In genomic region chrX:150199803-150200202, GRCh38 we compare ENCODE assay signal across 18 cellular contexts.
A peak's percentile ranks its signal among the peaks of the same experiment; 100 is the strongest.
DNase-seq lines count a peak whose midpoint lies in the region; ATAC-seq and TF ChIP-seq lines count a peak whose summit lies in the region.
"Had no signal": no experiment of that assay in that cellular context is flagged by ENCODE, and none has a peak within 500 bp of the region (broad histone marks: within the 10 kb centered on the region; RNA-seq: fewer than 3 reads in every experiment).

No MANE protein-coding gene starts in this region.

- H3K4me1 ChIP-seq in BLaER1 (peaks cover 34% of the 10 kb centered on the region), PC-3 (ENCODE audit: insufficient read depth, low read length) (peaks cover 37% of the 10 kb centered on the region), left ventricle myocardium inferior (no peaks in the 10 kb centered on the region)
- no peaks in the 10 kb centered on the region for H3K4me1 ChIP-seq in CD8-positive, alpha-beta T cell (ENCODE audit: insufficient read depth, low read length)
- H3K4me1 ChIP-seq: HAP-1 had no signal

- H3K9me2 ChIP-seq in PC-3 (replicated peaks; ENCODE audit: low read length) = no peaks in the 10 kb centered on the region

- H3K9me3 ChIP-seq in BLaER1 (no peaks in the 10 kb centered on the region), PC-3 (ENCODE audit: low read length) (no peaks in the 10 kb centered on the region), left ventricle myocardium inferior (replicated peaks) (no peaks in the 10 kb centered on the region)
- H3K9me3 ChIP-seq in CD8-positive, alpha-beta T cell (ENCODE audit: low read length) = no peaks in the 10 kb centered on the region
- H3K9me3 ChIP-seq: HAP-1 had no signal

- CTCF ChIA-PET in PC-3 (lab: Charles Lee) = no interaction called here
- CTCF ChIA-PET in CD8-positive, alpha-beta T cell (lab: Charles Lee) = no interaction called here

- no peaks in the 10 kb centered on the region for H3F3A ChIP-seq in PC-3 (ENCODE audit: low read length, unreplicated experiment)

- no peak overlapping the region for H3K4me3 Mint-ChIP-seq in CD8-positive, alpha-beta T cell
- H3K4me3 Mint-ChIP-seq: T-helper 2 cell treated with Interferon-gamma antibody and Interleukin-4, amounts not matched to agents 5 μg/mL and 100 μg/mL, for 36 hours had no signal

- H3K36me3 ChIP-seq in BLaER1 (no peaks in the 10 kb centered on the region), PC-3 (ENCODE audit: low read depth, low read length) (no peaks in the 10 kb centered on the region), left ventricle myocardium inferior (no peaks in the 10 kb centered on the region)
- no peaks in the 10 kb centered on the region for H3K36me3 ChIP-seq in CD8-positive, alpha-beta T cell (ENCODE audit: insufficient read depth, low read length)
- H3K36me3 ChIP-seq: HAP-1 had no signal

- no peak overlapping the region for H3K27ac Mint-ChIP-seq in CD8-positive, alpha-beta T cell
- H3K27ac Mint-ChIP-seq: T-helper 2 cell treated with Interferon-gamma antibody and Interleukin-4, amounts not matched to agents 5 μg/mL and 100 μg/mL, for 36 hours had no signal

- H3K79me2 ChIP-seq in PC-3 (ENCODE audit: low read length) = no peaks in the 10 kb centered on the region

- H3K27ac ChIP-seq in BLaER1 (peak overlapping the region; percentile 35; the same call in 1 of the 2 replicates), PC-3 (ENCODE audit: low read length) (peak overlapping the region; percentile 87), left ventricle myocardium inferior (replicated peaks) (no peak overlapping the region)
- no peak overlapping the region for H3K27ac ChIP-seq in CD8-positive, alpha-beta T cell (ENCODE audit: low read depth, low read length)

- H3K4me1 Mint-ChIP-seq in CD8-positive, alpha-beta T cell (ENCODE audit: low read depth) = no peaks in the 10 kb centered on the region

- POLR2A ChIA-PET in PC-3 (lab: Charles Lee; ENCODE audit: unreplicated experiment) = no interaction called here
- POLR2A ChIA-PET in CD8-positive, alpha-beta T cell (lab: Charles Lee) = no interaction called here

- H3K4me3 ChIP-seq in BLaER1 (no peak overlapping the region), PC-3 (ENCODE audit: low read length) (no peak overlapping the region), left ventricle myocardium inferior (no peak overlapping the region)
- no peak overlapping the region for H3K4me3 ChIP-seq in CD8-positive, alpha-beta T cell (ENCODE audit: low read depth, low read length)
- H3K4me3 ChIP-seq: HAP-1 had no signal

- H3K36me3 Mint-ChIP-seq in CD8-positive, alpha-beta T cell = no peaks in the 10 kb centered on the region

- in situ Hi-C loops in GM13976 (cut with MboI; ENCODE audit: low sequenced_read_pairs, unreplicated experiment) = no loop called here

- H3K27me3 Mint-ChIP-seq in CD8-positive, alpha-beta T cell (ENCODE audit: low read depth) = no peaks in the 10 kb centered on the region

- peak; percentile 25 for DNase-seq in A172 (ENCODE audit: low spot score)
- peak; percentile 19 for DNase-seq in PC-3
- DNase-seq in glomerular visceral epithelial cell (ENCODE audit: extremely low spot score) = peak; percentile 15
- no peak for DNase-seq in GM13976 (ENCODE audit: low spot score)
- no peak for DNase-seq in left ventricle myocardium inferior
- DNase-seq in hippocampal formation (lab: John Stamatoyannopoulos, UW) = no peak
- DNase-seq in CD8-positive, alpha-beta T cell = no peak
- DNase-seq: DMS153, KBM-7, NCI-H1417 treated with DMSO at 0.1 percent for 48 hours, NCI-H2029 treated with DMSO at 0.1 percent for 48 hours, NCI-H2227 treated with DMSO at 0.1 percent for 48 hours, NCI-H526, SIG-M5, SW 1271 had no signal

- ATAC-seq in PC-3 = no peak
- no peak for ATAC-seq in CD8-positive, alpha-beta T cell

- H4K20me1 ChIP-seq in BLaER1 (no peaks in the 10 kb centered on the region), PC-3 (ENCODE audit: low read length) (no peaks in the 10 kb centered on the region)

- no peaks in the 10 kb centered on the region for H3K27me3 ChIP-seq in BLaER1
- no peaks in the 10 kb centered on the region for H3K27me3 ChIP-seq in PC-3 (ENCODE audit: low read length)
- no peaks in the 10 kb centered on the region for H3K27me3 ChIP-seq in left ventricle myocardium inferior (ENCODE audit: low read depth)
- H3K27me3 ChIP-seq in CD8-positive, alpha-beta T cell (ENCODE audit: insufficient read depth, low read length) = no peaks in the 10 kb centered on the region

- H3K9ac ChIP-seq in BLaER1 (no peak overlapping the region), PC-3 (ENCODE audit: low read length) (peak overlapping the region; percentile 64; the same call in 1 of the 2 replicates)

- H3K4me2 ChIP-seq in BLaER1 (peak overlapping the region; percentile 57), PC-3 (ENCODE audit: low read length) (no peak overlapping the region; the same call in 1 of the 2 replicates)

- no peak overlapping the region for H2AFZ ChIP-seq in PC-3 (ENCODE audit: low read length)

- intact Hi-C loops in PC-3 (cut with micrococcal nuclease) (loop anchor here (2.0 to 5.0 kb wide), 6 partner anchors 15 to 238 kb away; partner anchors contain the start of gene MAMLD1), left ventricle myocardium inferior (cut with micrococcal nuclease) (no loop called here)
- intact Hi-C loops in CD8-positive, alpha-beta T cell (cut with DNase I, micrococcal nuclease) = no loop called here

- no TSS peak for BruUV-seq in PC-3 (replicated peaks; lab: Mats Ljungman, UMichigan)

- H3K9me3 Mint-ChIP-seq in CD8-positive, alpha-beta T cell = no peaks in the 10 kb centered on the region
- H3K9me3 Mint-ChIP-seq: T-helper 2 cell treated with Interferon-gamma antibody and Interleukin-4, amounts not matched to agents 5 μg/mL and 100 μg/mL, for 36 hours had no signal

- TF ChIP-seq CTCF in PC-3 (conservative IDR thresholded peaks at IDR 0.05; ENCODE audit: low read depth, low read length) (no peak), GM13976 (IDR thresholded peaks at IDR 0.05; ENCODE audit: borderline replicate concordance, control extremely low read depth, extremely low read depth, insufficient read depth, missing control alignments) (no peak), left ventricle myocardium inferior (IDR thresholded peaks at IDR 0.05; ENCODE audit: borderline replicate concordance) (no peak)
- TF ChIP-seq CTCF in CD8-positive, alpha-beta T cell (IDR thresholded peaks at IDR 0.05) = no peak

Comparison
In these comparisons a context has a peak if more than half of its experiments do, and no peak if none do; other contexts are left out.
1. DNase-seq: peak in A172 (single experiment), PC-3 (single experiment) and glomerular visceral epithelial cell (single experiment); none in GM13976 (single experiment), left ventricle myocardium inferior (single experiment), hippocampal formation (0 of 2) and CD8-positive, alpha-beta T cell (0 of 7).
2. H3K27ac ChIP-seq: peak in BLaER1 (single experiment) and PC-3 (single experiment); none in left ventricle myocardium inferior (single experiment) and CD8-positive, alpha-beta T cell (single experiment).